In the genomic region with DNA sequence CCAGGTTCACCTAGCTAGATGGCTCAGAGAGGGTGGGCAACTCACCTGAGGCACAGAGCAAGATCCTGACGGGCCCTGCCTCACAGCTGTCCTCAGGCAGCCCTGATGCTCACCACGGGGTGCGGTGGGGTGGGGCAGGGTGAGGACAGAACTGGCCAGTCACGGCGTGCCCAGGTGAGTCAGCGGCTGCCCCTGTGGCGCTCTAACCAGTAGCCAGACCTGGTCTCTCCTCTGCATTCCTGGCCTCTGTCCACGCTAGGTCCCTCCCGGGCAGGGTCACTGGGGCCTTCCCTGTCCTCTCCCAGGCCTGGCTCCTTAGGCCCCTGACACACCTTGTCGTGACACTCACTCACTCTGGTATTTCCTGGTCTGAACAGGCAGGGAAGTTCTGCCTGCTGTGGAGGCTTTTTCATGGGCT, we compare ENCODE assay signal across 9 cellular contexts. TPM values are rescaled to one million over a fixed set of nuclear protein-coding genes. Genes with fewer than 3 reads are reported as not detected.
DNase-seq lines count a peak whose midpoint lies in the region; ATAC-seq and TF ChIP-seq lines count a peak whose summit lies in the region.
"Had no signal": no experiment of that assay in that cellular context is flagged by ENCODE, and none has a peak within 500 bp of the region (broad histone marks: within the 10 kb centered on the region; RNA-seq: fewer than 3 reads in every experiment).

No MANE protein-coding gene starts in this region.

- POLR2A ChIA-PET in activated CD4-positive, alpha-beta T cell treated with anti-CD3 and anti-CD28 coated beads for 36 hours (lab: Charles Lee): interaction anchor here (0.6 kb wide), 1 partner anchor 628 kb away, joined by 4 read pairs; no protein-coding TSS in a partner anchor

- H3K27ac Mint-ChIP-seq in activated CD4-positive, alpha-beta T cell treated with anti-CD3 and anti-CD28 coated beads for 36 hours: no peak overlapping the region
- H3K27ac Mint-ChIP-seq in activated naive CD8-positive, alpha-beta T cell treated with anti-CD3 and anti-CD28 coated beads for 36 hours: no peak overlapping the region

- CTCF ChIA-PET in activated CD4-positive, alpha-beta T cell treated with anti-CD3 and anti-CD28 coated beads for 36 hours (lab: Charles Lee): interaction anchor here (0.6 to 2.1 kb wide), 3 partner anchors 22 to 65 kb away, joined by 3 to 6 read pairs (median 3); no protein-coding TSS in a partner anchor

- TF ChIP-seq CTCF in left lung (IDR thresholded peaks at IDR 0.05) (no peak), GM20000 (IDR thresholded peaks at IDR 0.05; ENCODE audit: extremely low read depth, missing control alignments) (no peak)

- H3K9me3 Mint-ChIP-seq in activated CD4-positive, alpha-beta T cell treated with anti-CD3 and anti-CD28 coated beads for 36 hours (ENCODE audit: low read depth): no peaks in the 10 kb centered on the region
- H3K9me3 Mint-ChIP-seq in activated naive CD8-positive, alpha-beta T cell treated with anti-CD3 and anti-CD28 coated beads for 36 hours: no peaks in the 10 kb centered on the region

- H3K36me3 ChIP-seq in left lung (peaks cover 0 to 13% of the 10 kb centered on the region in 2 donors), thymus (ENCODE audit: control insufficient read depth, insufficient read depth) (no peaks in the 10 kb centered on the region)

- peaks cover 48% of the 10 kb centered on the region for H3K4me1 Mint-ChIP-seq in activated CD4-positive, alpha-beta T cell treated with anti-CD3 and anti-CD28 coated beads for 36 hours
- H3K4me1 Mint-ChIP-seq in activated naive CD8-positive, alpha-beta T cell treated with anti-CD3 and anti-CD28 coated beads for 36 hours: peaks cover 29% of the 10 kb centered on the region

- no peak for ATAC-seq in activated CD4-positive, alpha-beta T cell treated with anti-CD3 and anti-CD28 coated beads for 36 hours
- peak; percentile 79 for ATAC-seq in left lung

- peak overlapping the region; percentile 73 for H3K4me3 Mint-ChIP-seq in activated CD4-positive, alpha-beta T cell treated with anti-CD3 and anti-CD28 coated beads for 36 hours
- H3K4me3 Mint-ChIP-seq in activated naive CD8-positive, alpha-beta T cell treated with anti-CD3 and anti-CD28 coated beads for 36 hours: peak overlapping the region; percentile 76

- H3K27ac ChIP-seq in left lung (peak overlapping the region; percentile 68 to 93), thymus (ENCODE audit: low read depth) (no peak overlapping the region)

- H3K4me1 ChIP-seq in left lung (peaks cover 26 to 71% of the 10 kb centered on the region in 2 donors), thymus (ENCODE audit: control insufficient read depth, insufficient read depth, low read length) (peaks cover 38% of the 10 kb centered on the region)

- 79% methylated on average over 10 of the region's 10 CpGs for WGBS in thymus

- H3K36me3 Mint-ChIP-seq in activated CD4-positive, alpha-beta T cell treated with anti-CD3 and anti-CD28 coated beads for 36 hours (ENCODE audit: low read depth): no peaks in the 10 kb centered on the region
- no peaks in the 10 kb centered on the region for H3K36me3 Mint-ChIP-seq in activated naive CD8-positive, alpha-beta T cell treated with anti-CD3 and anti-CD28 coated beads for 36 hours

- H3K4me3 ChIP-seq in left lung (peak overlapping the region; percentile 65 to 69), thymus (ENCODE audit: low read length) (peak overlapping the region; percentile 54)

- intact Hi-C loops in activated CD4-positive, alpha-beta T cell treated with anti-CD3 and anti-CD28 coated beads for 36 hours (cut with DNase I, micrococcal nuclease): loop anchor here in 1 of 2 experiments (2.0 to 5.0 kb wide), 3 partner anchors 120 to 690 kb away; a partner anchor contains a TSS
- intact Hi-C loops in left lung (cut with DNase I): no loop called here

- peaks cover 0 to 25% of the 10 kb centered on the region in 2 donors for H3K27me3 ChIP-seq in left lung
- H3K27me3 ChIP-seq in thymus (ENCODE audit: control insufficient read depth, insufficient read depth): peaks cover 5% of the 10 kb centered on the region

- DNase-seq in activated CD4-positive, alpha-beta T cell treated with anti-CD3 and anti-CD28 coated beads for 36 hours: no peak
- no peak for DNase-seq in activated CD4-positive, alpha-beta T cell treated with anti-CD3 and anti-CD28 coated beads, Interleukin-2, amount 50 U/mL, for 1 hour
- no peak for DNase-seq in activated naive CD8-positive, alpha-beta T cell treated with anti-CD3 and anti-CD28 coated beads for 36 hours
- DNase-seq in left lung (peak; percentile 89 to 95), HUDEP-2 (lab: John Stamatoyannopoulos, UW; ENCODE audit: unreplicated experiment in 76 of 76) (no peak), NCI-H1436 treated with DMSO at 0.1 percent for 48 hours (lab: John Stamatoyannopoulos, UW) (no peak), GM20000 (ENCODE audit: low spot score) (no peak)
- DNase-seq: COR-L47 had no signal

- H3K27me3 Mint-ChIP-seq in activated CD4-positive, alpha-beta T cell treated with anti-CD3 and anti-CD28 coated beads for 36 hours: no peaks in the 10 kb centered on the region
- peaks cover 4% of the 10 kb centered on the region for H3K27me3 Mint-ChIP-seq in activated naive CD8-positive, alpha-beta T cell treated with anti-CD3 and anti-CD28 coated beads for 36 hours

- H3K9me3 ChIP-seq in left lung (no peaks in the 10 kb centered on the region), thymus (ENCODE audit: control insufficient read depth) (no peaks in the 10 kb centered on the region)

RNA-seq across cellular contexts. Expression of a gene that starts 0.9 kb away (rescaled TPM):
- 1 to 10 TPM; 3.2 to 3.3 TPM for total RNA-seq in activated CD4-positive, alpha-beta T cell treated with anti-CD3 and anti-CD28 coated beads for 36 hours
- total RNA-seq in activated naive CD8-positive, alpha-beta T cell treated with anti-CD3 and anti-CD28 coated beads for 36 hours: 1 to 10 TPM; 1.3 TPM
- total RNA-seq in left lung: 10 to 100 TPM; 45.4 to 74.4 TPM
- polyA plus RNA-seq in thymus: 22.4 TPM

RNA-seq across cellular contexts. Expression of a gene that starts 8.6 kb away (rescaled TPM):
- total RNA-seq in activated CD4-positive, alpha-beta T cell treated with anti-CD3 and anti-CD28 coated beads for 36 hours: 1 to 10 TPM; 1.5 to 1.6 TPM
- total RNA-seq in activated naive CD8-positive, alpha-beta T cell treated with anti-CD3 and anti-CD28 coated beads for 36 hours: under 1 TPM; 0.41 to 0.42 TPM
- total RNA-seq in left lung: under 1 TPM in 1 of 2 donors, not detected in 1; 0.23 TPM
- polyA plus RNA-seq in thymus: 0.57 TPM

RNA-seq across cellular contexts. Expression of a gene that starts 25.1 kb away (rescaled TPM):
- not detected for total RNA-seq in activated CD4-positive, alpha-beta T cell treated with anti-CD3 and anti-CD28 coated beads for 36 hours
- not detected for total RNA-seq in activated naive CD8-positive, alpha-beta T cell treated with anti-CD3 and anti-CD28 coated beads for 36 hours
- total RNA-seq in left lung: under 1 TPM; 0.24 to 0.26 TPM
- 0.27 TPM for polyA plus RNA-seq in thymus

Comparison
In these comparisons a context has a peak if more than half of its experiments do, and no peak if none do; other contexts are left out.
1. DNase-seq: peak in left lung (2 of 2); none in activated CD4-positive, alpha-beta T cell treated with anti-CD3 and anti-CD28 coated beads for 36 hours (single experiment), activated CD4-positive, alpha-beta T cell treated with anti-CD3 and anti-CD28 coated beads, Interleukin-2, amount 50 U/mL, for 1 hour (single experiment), activated naive CD8-positive, alpha-beta T cell treated with anti-CD3 and anti-CD28 coated beads for 36 hours (single experiment), HUDEP-2 (0 of 76), NCI-H1436 treated with DMSO at 0.1 percent for 48 hours (single experiment) and GM20000 (single experiment).
2. RNA of a gene that starts 0.9 kb away (total RNA-seq): 45.4 to 74.4 TPM in left lung; 3.2 to 3.3 TPM in activated CD4-positive, alpha-beta T cell treated with anti-CD3 and anti-CD28 coated beads for 36 hours and 1.3 TPM in activated naive CD8-positive, alpha-beta T cell treated with anti-CD3 and anti-CD28 coated beads for 36 hours; every median in the first group is over 10 times any median in the second.